36 cellular contexts compared by ENCODE assay signal in the genomic region with DNA sequence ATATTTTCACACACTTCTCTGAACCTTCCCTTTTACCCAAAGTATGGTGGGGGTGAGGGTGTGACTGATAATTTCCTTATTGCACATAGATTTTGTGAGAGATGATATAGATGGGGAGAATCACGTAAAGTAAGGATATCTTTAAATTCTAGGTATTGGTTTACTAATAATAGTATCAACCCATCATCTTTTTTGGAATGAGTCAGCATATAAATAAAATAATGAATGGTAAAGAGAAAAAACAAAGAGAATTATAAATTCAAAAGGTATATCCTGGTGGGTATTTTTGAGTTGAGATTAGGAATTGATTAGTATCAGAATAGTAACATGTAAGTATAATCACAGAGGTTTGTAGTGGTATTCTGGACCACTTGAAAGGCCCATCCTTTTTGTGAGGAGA. TPM values are rescaled to one million over a fixed set of nuclear protein-coding genes. Genes with fewer than 3 reads are reported as not detected.
DNase-seq lines count a peak whose midpoint lies in the region; ATAC-seq, FAIRE-seq and TF ChIP-seq lines count a peak whose summit lies in the region.
"Had no signal": no experiment of that assay in that cellular context is flagged by ENCODE, and none has a peak within 500 bp of the region (broad histone marks: within the 10 kb centered on the region; RNA-seq: fewer than 3 reads in every experiment).

No MANE protein-coding gene starts in this region.

- H4K5ac ChIP-seq in IMR-90 (ENCODE audit: low read depth, low read length) = no peak overlapping the region

- H3K79me2 ChIP-seq in HepG2 (ENCODE audit: insufficient read depth, low read length) (no peaks in the 10 kb centered on the region), GM23338 (replicated peaks; ENCODE audit: insufficient read depth) (no peaks in the 10 kb centered on the region)

- no peak overlapping the region for H3K27ac ChIP-seq in HepG2 (ENCODE audit: extremely low read length, insufficient read depth, low read length)
- H3K27ac ChIP-seq in right lobe of liver = no peak overlapping the region
- no peak overlapping the region for H3K27ac ChIP-seq in A549
- no peak overlapping the region for H3K27ac ChIP-seq in GM23338 (ENCODE audit: low read depth)
- no peak overlapping the region for H3K27ac ChIP-seq in IMR-90 (ENCODE audit: insufficient read depth, low read length)
- H3K27ac ChIP-seq in body of pancreas = no peak overlapping the region
- H3K27ac ChIP-seq: 22Rv1; BLaER1; BLaER1 treated with 17β-estradiol and CSF1 and Interleukin-3, amounts not matched to agents 10 nM and 100 nM; C4-2B had no signal

- POLR2A ChIA-PET in HepG2 (lab: Yijun Ruan, JAX) = no interaction called here
- POLR2A ChIA-PET in A549 (lab: Yijun Ruan, JAX) = no interaction called here
- POLR2A ChIA-PET in IMR-90 (lab: Charles Lee; ENCODE audit: unreplicated experiment) = no interaction called here

- no peaks in the 10 kb centered on the region for H3K9me2 ChIP-seq in GM23338 (ENCODE audit: insufficient read depth)

- CTCF ChIA-PET in HepG2 (lab: Yijun Ruan, JAX; ENCODE audit: low intra/inter-chr PET ratio, low total read pairs) (no interaction called here), A549 (lab: Yijun Ruan, JAX) (no interaction called here), IMR-90 (lab: Yijun Ruan, JAX) (no interaction called here)

- peaks cover 8% of the 10 kb centered on the region for H3K4me1 Mint-ChIP-seq in GM23338
- H3K4me1 Mint-ChIP-seq: B cell; CD14-positive monocyte; CD4-positive, alpha-beta memory T cell; CD4-positive, CD25-positive, alpha-beta regulatory T cell; CD8-positive, alpha-beta memory T cell had no signal

- H2AK5ac ChIP-seq in IMR-90 (ENCODE audit: low read depth, low read length) = no peak overlapping the region

- H3K4me3 Mint-ChIP-seq in GM23338 = no peak overlapping the region
- H3K4me3 Mint-ChIP-seq: B cell; CD14-positive monocyte; CD4-positive, alpha-beta memory T cell; CD4-positive, alpha-beta T cell; CD4-positive, CD25-positive, alpha-beta regulatory T cell; CD8-positive, alpha-beta memory T cell; CD8-positive, alpha-beta T cell had no signal

- TF ChIP-seq CTCF in HepG2 (CRISPR knock-in tag; IDR thresholded peaks at IDR 0.05) (no peak), right lobe of liver (IDR thresholded peaks at IDR 0.05) (no peak), A549 (IDR thresholded peaks at IDR 0.05) (no peak), GM23338 (conservative IDR thresholded peaks at IDR 0.05; ENCODE audit: low read depth in 2 of 2) (no peak), IMR-90 (conservative IDR thresholded peaks at IDR 0.05; ENCODE audit: low read depth, low read length) (no peak), body of pancreas (IDR thresholded peaks at IDR 0.05) (no peak)

- no peaks in the 10 kb centered on the region for H3K9me1 ChIP-seq in IMR-90 (ENCODE audit: insufficient read depth, low read length)

- H2BK5ac ChIP-seq in IMR-90 (ENCODE audit: low read depth, low read length, poor library complexity, severe bottlenecking) = no peak overlapping the region

- DNase-seq in HepG2 (ENCODE audit: low spot score) = no peak
- DNase-seq in right lobe of liver = no peak
- no peak for DNase-seq in A549 (ENCODE audit: low read depth in 1 of 2, low spot score in 1 of 2)
- DNase-seq in GM23338 (ENCODE audit: low spot score) = no peak
- no peak for DNase-seq in IMR-90
- no peak for DNase-seq in NCI-H1105 (lab: John Stamatoyannopoulos, UW)
- DNase-seq in activated CD4-positive, CD25-positive, alpha-beta regulatory T cell (lab: John Stamatoyannopoulos, UW) = no peak
- DNase-seq in body of pancreas = no peak
- DNase-seq: 8988T; ACHN; AML-193; BE2C; C1 segment of cervical spinal cord; Caco-2; Calu3; CD4-positive, alpha-beta memory T cell; CD4-positive, alpha-beta T cell; CD4-positive, CD25-positive, alpha-beta regulatory T cell; CD8-positive, alpha-beta memory T cell; CD8-positive, alpha-beta T cell; COR-L47; DMS 273 treated with DMSO at 0.1 percent for 48 hours; DMS153; DMS53; DMS79; DMS79 treated with DMSO at 0.1 percent for 48 hours; DND-41; EL had no signal

- no peak overlapping the region for H2AK9ac ChIP-seq in IMR-90 (replicated peaks; ENCODE audit: low read depth, low read length, poor library complexity)

- H3K4ac ChIP-seq in IMR-90 (ENCODE audit: low read depth, low read length) = no peak overlapping the region

- H2BK20ac ChIP-seq in IMR-90 (ENCODE audit: low read depth, low read length) = no peak overlapping the region

- BruUV-seq in HepG2 (replicated peaks; lab: Mats Ljungman, UMichigan) = no TSS peak
- no TSS peak for BruUV-seq in IMR-90 (replicated peaks; lab: Mats Ljungman, UMichigan)

- no peak overlapping the region for H4K8ac ChIP-seq in IMR-90 (ENCODE audit: low read depth in 2 of 2, low read length in 2 of 2)

- H3K36me3 ChIP-seq in HepG2 (replicated peaks in 1 of 2; ENCODE audit: control insufficient read depth in 1 of 2, insufficient read depth in 2 of 2, low read length in 2 of 2) = no peaks in the 10 kb centered on the region
- H3K36me3 ChIP-seq in right lobe of liver = no peaks in the 10 kb centered on the region
- H3K36me3 ChIP-seq in GM23338 (ENCODE audit: insufficient read depth) = no peaks in the 10 kb centered on the region
- no peaks in the 10 kb centered on the region for H3K36me3 ChIP-seq in IMR-90 (ENCODE audit: control insufficient read depth, insufficient read depth, low read length)
- no peaks in the 10 kb centered on the region for H3K36me3 ChIP-seq in body of pancreas (replicated peaks in 1 of 2; ENCODE audit: insufficient read depth in 1 of 2, low read depth in 2 of 2)
- H3K36me3 ChIP-seq: BE2C; BLaER1; BLaER1 treated with 17β-estradiol and CSF1 and Interleukin-3, amounts not matched to agents 10 nM and 100 nM had no signal

- no peak overlapping the region for H3K56ac ChIP-seq in IMR-90 (ENCODE audit: extremely low read depth, insufficient read depth, low read length)

- dilution Hi-C loops in IMR-90 (cut with HindIII; ENCODE audit: low sequenced_read_pairs, unreplicated experiment) = no loop called here

- H3K9me3 Mint-ChIP-seq in GM23338 = no peaks in the 10 kb centered on the region
- H3K9me3 Mint-ChIP-seq: CD14-positive monocyte; CD4-positive, alpha-beta memory T cell; CD4-positive, alpha-beta T cell; CD8-positive, alpha-beta memory T cell; CD8-positive, alpha-beta T cell had no signal

- H3K4me1 ChIP-seq in HepG2 (ENCODE audit: insufficient read depth, low read length) (no peaks in the 10 kb centered on the region), right lobe of liver (no peaks in the 10 kb centered on the region), A549 (no peaks in the 10 kb centered on the region), GM23338 (ENCODE audit: insufficient read depth) (no peaks in the 10 kb centered on the region; the same call in 1 of the 2 replicates), IMR-90 (ENCODE audit: control insufficient read depth, insufficient read depth, low read length) (no peaks in the 10 kb centered on the region), body of pancreas (peaks cover 8% of the 10 kb centered on the region)
- H3K4me1 ChIP-seq: BE2C, BLaER1, Caco-2 had no signal

- TF ChIP-seq POLR2A in HepG2 (IDR thresholded peaks at IDR 0.05; ENCODE audit: insufficient read depth in 1 of 2, low read depth in 2 of 2, low read length in 2 of 2) (no peak), right lobe of liver (IDR thresholded peaks at IDR 0.05) (no peak), A549 (IDR thresholded peaks at IDR 0.05; ENCODE audit: low read length) (no peak), IMR-90 (IDR thresholded peaks at IDR 0.05; ENCODE audit: low read depth, low read length) (no peak), body of pancreas (IDR thresholded peaks at IDR 0.05) (no peak)

- H3K27me3 ChIP-seq in HepG2 (ENCODE audit: control insufficient read depth in 1 of 2, insufficient read depth in 2 of 2, low read length in 2 of 2) (no peaks in the 10 kb centered on the region), right lobe of liver (no peaks in the 10 kb centered on the region), GM23338 (ENCODE audit: insufficient read depth) (no peaks in the 10 kb centered on the region), IMR-90 (ENCODE audit: control insufficient read depth, insufficient read depth, low read length) (no peaks in the 10 kb centered on the region), body of pancreas (no peaks in the 10 kb centered on the region)
- H3K27me3 ChIP-seq: BLaER1; BLaER1 treated with 17β-estradiol and CSF1 and Interleukin-3, amounts not matched to agents 10 nM and 100 nM had no signal

- no peak overlapping the region for H3K4me2 ChIP-seq in HepG2 (ENCODE audit: low read depth, low read length)
- no peak overlapping the region for H3K4me2 ChIP-seq in A549
- no peak overlapping the region for H3K4me2 ChIP-seq in GM23338
- no peak overlapping the region for H3K4me2 ChIP-seq in IMR-90 (ENCODE audit: low read depth, low read length)
- H3K4me2 ChIP-seq: BLaER1; BLaER1 treated with 17β-estradiol and CSF1 and Interleukin-3, amounts not matched to agents 10 nM and 100 nM had no signal

- H4K20me1 ChIP-seq in HepG2 (ENCODE audit: insufficient read depth, low read length) (no peaks in the 10 kb centered on the region), GM23338 (replicated peaks; ENCODE audit: insufficient read depth) (no peaks in the 10 kb centered on the region; the same call in 1 of the 2 replicates), IMR-90 (ENCODE audit: insufficient read depth, low read length) (no peaks in the 10 kb centered on the region)
- H4K20me1 ChIP-seq: BLaER1; BLaER1 treated with 17β-estradiol and CSF1 and Interleukin-3, amounts not matched to agents 10 nM and 100 nM had no signal

- H2BK15ac ChIP-seq in IMR-90 (ENCODE audit: low read depth, low read length) = no peak overlapping the region

- TF ChIP-seq EP300 in HepG2 (IDR thresholded peaks at IDR 0.05; ENCODE audit: low read depth in 2 of 2, low read length in 2 of 2) (no peak), HepG2 (CRISPR knock-in tag; IDR thresholded peaks at IDR 0.05; ENCODE audit: borderline replicate concordance) (no peak), A549 (IDR thresholded peaks at IDR 0.05) (no peak)

- no peak for ATAC-seq in HepG2
- ATAC-seq in right lobe of liver = no peak
- ATAC-seq in A549 = no peak
- no peak for ATAC-seq in GM23338
- ATAC-seq in IMR-90 (ENCODE audit: low read depth) = no peak
- ATAC-seq in body of pancreas = no peak
- ATAC-seq: CD8-positive, alpha-beta T cell had no signal

- H3K23ac ChIP-seq in IMR-90 (ENCODE audit: low read depth, low read length) = no peak overlapping the region

- no peaks in the 10 kb centered on the region for H3K27me3 Mint-ChIP-seq in GM23338 (ENCODE audit: insufficient read depth, low read depth, poor library complexity)
- H3K27me3 Mint-ChIP-seq: B cell; CD4-positive, alpha-beta memory T cell; CD4-positive, alpha-beta T cell; CD4-positive, CD25-positive, alpha-beta regulatory T cell; CD8-positive, alpha-beta memory T cell had no signal

- no peak overlapping the region for H3K18ac ChIP-seq in IMR-90 (ENCODE audit: low read depth, low read length)

- TF ChIP-seq RAD21 in HepG2 (CRISPR knock-in tag; IDR thresholded peaks at IDR 0.05) = no peak
- TF ChIP-seq RAD21 in A549 (conservative IDR thresholded peaks at IDR 0.05 in 1 of 2, IDR thresholded peaks at IDR 0.05 in 1 of 2) = no peak
- TF ChIP-seq RAD21 in IMR-90 (IDR thresholded peaks at IDR 0.05; ENCODE audit: low read length) = no peak

- H3K4me3 ChIP-seq in HepG2 (replicated peaks in 1 of 3; ENCODE audit: insufficient read depth in 1 of 3, low read depth in 2 of 3, low read length in 3 of 3) (no peak overlapping the region), right lobe of liver (no peak overlapping the region), A549 (no peak overlapping the region), GM23338 (no peak overlapping the region), IMR-90 (ENCODE audit: insufficient read depth, low read depth, low read length) (no peak overlapping the region), body of pancreas (no peak overlapping the region)
- H3K4me3 ChIP-seq: BLaER1; BLaER1 treated with 17β-estradiol and CSF1 and Interleukin-3, amounts not matched to agents 10 nM and 100 nM had no signal

- H3K9me3 ChIP-seq in HepG2 (ENCODE audit: low read length) = no peaks in the 10 kb centered on the region
- H3K9me3 ChIP-seq in right lobe of liver = no peaks in the 10 kb centered on the region
- H3K9me3 ChIP-seq in A549 = no peaks in the 10 kb centered on the region
- H3K9me3 ChIP-seq in IMR-90 (ENCODE audit: control insufficient read depth, insufficient read depth, low read length) = no peaks in the 10 kb centered on the region
- H3K9me3 ChIP-seq in body of pancreas = no peaks in the 10 kb centered on the region
- H3K9me3 ChIP-seq: BE2C; BLaER1; BLaER1 treated with 17β-estradiol and CSF1 and Interleukin-3, amounts not matched to agents 10 nM and 100 nM; Caco-2 had no signal

- intact Hi-C loops in HepG2 (cut with micrococcal nuclease; ENCODE audit: unreplicated experiment) = no loop called here
- intact Hi-C loops in right lobe of liver (cut with DNase I) = loop anchor here in 1 of 2 donors (5.0 kb wide), 1 partner anchor 229 kb away; no protein-coding TSS in a partner anchor
- intact Hi-C loops in IMR-90 (cut with micrococcal nuclease) = no loop called here
- intact Hi-C loops in body of pancreas (cut with DNase I) = loop anchor here (5.0 kb wide), 1 partner anchor 224 kb away; no protein-coding TSS in a partner anchor

- FAIRE-seq in HepG2 (lab: Jason Lieb, UNC) (no peak), A549 (lab: Jason Lieb, UNC) (peak; percentile 49)
- FAIRE-seq: A204.1, D721Med had no signal

- H2BK120ac ChIP-seq in IMR-90 (ENCODE audit: low read depth, low read length) = no peak overlapping the region

- H3K9ac ChIP-seq in HepG2 (ENCODE audit: insufficient read depth, low read depth, low read length) = no peak overlapping the region
- H3K9ac ChIP-seq in IMR-90 (ENCODE audit: low read depth, low read length) = no peak overlapping the region
- H3K9ac ChIP-seq: BLaER1; BLaER1 treated with 17β-estradiol and CSF1 and Interleukin-3, amounts not matched to agents 10 nM and 100 nM had no signal

- WGBS in HepG2 (ENCODE audit: low lambda C conversion rate) = 48% methylated on average over 1 of the region's 1 CpG
- WGBS in right lobe of liver (ENCODE audit: insufficient coverage, low coverage, low lambda C conversion rate, missing lambda C conversion rate) = 69% methylated on average over 1 of the region's 1 CpG
- 75% methylated on average over 1 of the region's 1 CpG for WGBS in A549 (ENCODE audit: missing lambda C conversion rate)
- no CpG with 5 or more reads among the region's 1 CpG for WGBS in IMR-90 (ENCODE audit: extremely low coverage in 2 of 2, insufficient read length in 1 of 2), 2 experiments
- WGBS in body of pancreas, 2 donors = 95% methylated on average over 1 of the region's 1 CpG

- H3K36me3 Mint-ChIP-seq in GM23338 (ENCODE audit: low read depth) = no peaks in the 10 kb centered on the region
- H3K36me3 Mint-ChIP-seq: CD14-positive monocyte; CD4-positive, alpha-beta memory T cell; CD4-positive, CD25-positive, alpha-beta regulatory T cell; CD8-positive, alpha-beta memory T cell; CD8-positive, alpha-beta T cell had no signal

- no peak overlapping the region for H3K14ac ChIP-seq in IMR-90 (replicated peaks; ENCODE audit: low read depth, low read length)

- H3K27ac Mint-ChIP-seq in GM23338 = 0 out of 2 replicates have a peak overlapping the region, but pooled peaks have one; percentile 28
- H3K27ac Mint-ChIP-seq: B cell; CD14-positive monocyte; CD4-positive, alpha-beta memory T cell; CD4-positive, alpha-beta T cell; CD4-positive, CD25-positive, alpha-beta regulatory T cell; CD8-positive, alpha-beta memory T cell; CD8-positive, alpha-beta T cell had no signal

- no peaks in the 10 kb centered on the region for H3F3A ChIP-seq in GM23338 (replicated peaks; ENCODE audit: low read depth)

- no peaks in the 10 kb centered on the region for H3K79me1 ChIP-seq in IMR-90 (ENCODE audit: low read depth in 1 of 2, low read length in 2 of 2)

- H2AFZ ChIP-seq in HepG2 (ENCODE audit: low read length) = no peak overlapping the region
- H2AFZ ChIP-seq in GM23338 = no peak overlapping the region
- no peak overlapping the region for H2AFZ ChIP-seq in IMR-90 (replicated peaks; ENCODE audit: low read length, poor library complexity)

- H4K91ac ChIP-seq in IMR-90 (ENCODE audit: insufficient read depth, low read depth, low read length) = no peak overlapping the region

- in situ Hi-C loops in HepG2 (cut with HindIII; ENCODE audit: extremely low pct_ligation_motif_present, low pct_unique_long_range_greater_than_20kb) = no loop called here
- in situ Hi-C loops in IMR-90 (cut with MboI; ENCODE audit: low sequenced_read_pairs) = no loop called here

RNA-seq across cellular contexts. Expression of gene MACROD2, which starts 56.1 kb away (rescaled TPM):
- total RNA-seq in HepG2 (2016; rRNA removed; fragmentation: Illumina TruSeq; extraction: Trizol) = 0.35 and 0.51 TPM in 2 replicates
- total RNA-seq in HepG2 (2016; cell fraction: cytosol; rRNA removed; fragmentation: Illumina TruSeq; extraction: Trizol; ENCODE audit: low read depth) = not detected in 2 replicates
- total RNA-seq in HepG2 (2016; cell fraction: insoluble cytoplasmic fraction; rRNA removed; fragmentation: Illumina TruSeq; extraction: Trizol) = 0.28 and 0.50 TPM in 2 replicates
- 0.15 TPM in 1 of 2 replicates, not detected in the other for total RNA-seq in HepG2 (2016; cell fraction: membrane; rRNA removed; fragmentation: Illumina TruSeq; extraction: Trizol)
- 1.7 and 2.8 TPM in 2 replicates for total RNA-seq in HepG2 (2016; cell fraction: nucleus; rRNA removed; fragmentation: Illumina TruSeq; extraction: Trizol)
- polyA plus RNA-seq in HepG2 (2011; rRNA removed) = 0.13 and 0.21 TPM in 2 replicates
- polyA plus RNA-seq in HepG2 (2011; cell fraction: cytosol; rRNA removed) = 0.07 and 0.10 TPM in 2 replicates
- 0.85 and 1.2 TPM in 2 replicates for polyA plus RNA-seq in HepG2 (2011; cell fraction: nucleus; rRNA removed)
- 0.43 and 0.80 TPM in 2 replicates for polyA plus RNA-seq in HepG2 (2012)
- 0.24 TPM in 1 of 2 replicates, not detected in the other for polyA plus RNA-seq in HepG2 (2016; cell fraction: cytosol; fragmentation: Illumina TruSeq; extraction: Trizol; ENCODE audit: low read depth)
- polyA plus RNA-seq in HepG2 (2016; cell fraction: insoluble cytoplasmic fraction; fragmentation: Illumina TruSeq; extraction: Trizol; ENCODE audit: low read depth) = 0.25 and 0.30 TPM in 2 replicates
- polyA plus RNA-seq in HepG2 (2016; cell fraction: membrane; fragmentation: Illumina TruSeq; extraction: Trizol; ENCODE audit: low read depth) = 0.20 and 0.45 TPM in 2 replicates
- 0.46 TPM in 1 of 2 replicates, not detected in the other for polyA plus RNA-seq in HepG2 (2016; cell fraction: nucleus; fragmentation: Illumina TruSeq; extraction: Trizol; ENCODE audit: insufficient read depth, low read depth)
- 1.2 and 4.1 TPM in 2 replicates for polyA minus RNA-seq in HepG2 (2011; rRNA and poly(A)+ RNA removed; ENCODE audit: low replicate concordance)
- not detected in 2 replicates for polyA minus RNA-seq in HepG2 (2011; cell fraction: cytosol; rRNA and poly(A)+ RNA removed)
- 7.5 and 7.8 TPM in 2 replicates for polyA minus RNA-seq in HepG2 (2011; cell fraction: nucleus; rRNA and poly(A)+ RNA removed)
- 1 to 10 TPM; 1.2 to 5.5 (median 3.3) TPM for total RNA-seq in right lobe of liver
- polyA plus RNA-seq in A549 (2011; rRNA removed) = 0.65 and 0.96 TPM in 2 replicates
- polyA plus RNA-seq in A549 (2012; cell fraction: cytosol; rRNA removed) = 0.43 and 0.53 TPM in 2 replicates
- 0.36 and 1.7 TPM in 2 replicates for polyA plus RNA-seq in A549 (2012; cell fraction: nucleus; rRNA removed)
- polyA plus RNA-seq in A549 (2017; fragmentation: RNase III; extraction: RNeasy Plus Mini Kit Qiagen cat#74134 plus additional on column Dnase treatment) = 0.71 to 1.3 TPM (median 1.2 TPM) in 3 replicates
- polyA minus RNA-seq in A549 (2011; rRNA and poly(A)+ RNA removed) = 2.1 and 2.3 TPM in 2 replicates
- 2.0 and 2.8 TPM in 2 replicates for total RNA-seq in GM23338 (2014; rRNA removed; shearing (Covaris generic))
- 4.3 and 5.5 TPM in 2 replicates for polyA plus RNA-seq in GM23338 (2016; fragmentation: Nextera tagmentation; extraction: Ambion mirVana)
- 0.28 TPM in 1 of 2 replicates, not detected in the other for total RNA-seq in IMR-90 (2012; rRNA removed)
- 0.06 TPM in 1 of 2 replicates, not detected in the other for polyA plus RNA-seq in IMR-90 (2012; rRNA removed)
- polyA plus RNA-seq in IMR-90 (2012; cell fraction: cytosol; rRNA removed) = not detected in 2 replicates
- polyA plus RNA-seq in IMR-90 (2012; cell fraction: nucleus; rRNA removed; ENCODE audit: low replicate concordance) = 0.08 TPM in 1 of 2 replicates, not detected in the other
- total RNA-seq in body of pancreas = 10 to 100 TPM in 1 of 2 donors, 1 to 10 TPM in 1; 8.3 to 21.8 TPM
- total RNA-seq: CD4-positive, alpha-beta memory T cell; CD4-positive, alpha-beta T cell; CD4-positive, CD25-positive, alpha-beta regulatory T cell; CD8-positive, alpha-beta memory T cell had no signal
- polyA plus RNA-seq: CD14-positive monocyte; CD4-positive, alpha-beta memory T cell; CD8-positive, alpha-beta memory T cell had no signal

Comparison
In these comparisons a context has a peak if more than half of its experiments do, and no peak if none do; other contexts are left out.
1. Of the 38 proteins assayed by ChIP-seq in both HepG2 and A549: peak only in HepG2: NFE2L2; only in A549: none; in both: MAFK; in neither: 36.